In genomic region chr14:69972755-69973154, GRCh38 we compare ENCODE assay signal across 13 cellular contexts.
"Had no signal": no experiment of that assay in that cellular context is flagged by ENCODE, and none has a peak within 500 bp of the region (broad histone marks: within the 10 kb centered on the region; RNA-seq: fewer than 3 reads in every experiment).

No MANE protein-coding gene starts in this region.

- ATAC-seq: naive thymus-derived CD4-positive, alpha-beta T cell; stimulated activated naive CD8-positive, alpha-beta T cell treated with anti-CD3 and anti-CD28 coated beads, Interleukin-15, Interleukin-2, amounts not matched to agents 100 U/mL and 50 U/mL, for 24 hours had no signal

- H3K9me3 ChIP-seq: right atrium auricular region, thoracic aorta, transverse colon had no signal

- H3K27ac ChIP-seq: right atrium auricular region, thoracic aorta, transverse colon had no signal

- H3K4me3 Mint-ChIP-seq: naive thymus-derived CD4-positive, alpha-beta T cell; nephron progenitor cell had no signal

- DNase-seq: caudate nucleus; cortex of kidney; dorsolateral prefrontal cortex; effector CD8-positive, alpha-beta T cell; foreskin melanocyte; naive thymus-derived CD4-positive, alpha-beta T cell; nephron progenitor cell; stimulated activated CD4-positive, alpha-beta T cell treated with anti-CD3 and anti-CD28 coated beads, Interleukin-2, amount 100 ng/mL, for 48 hours; stimulated activated naive CD8-positive, alpha-beta T cell treated with anti-CD3 and anti-CD28 coated beads, Interleukin-15, Interleukin-2, amounts not matched to agents 100 U/mL and 50 U/mL, for 24 hours; transverse colon had no signal

- H3K36me3 ChIP-seq: right atrium auricular region, thoracic aorta, transverse colon had no signal

- H3K27me3 ChIP-seq: right atrium auricular region, transverse colon had no signal

- H3K4me2 ChIP-seq: smooth muscle cell had no signal

- H3K4me3 ChIP-seq: dorsolateral prefrontal cortex, right atrium auricular region, smooth muscle cell, thoracic aorta, transverse colon had no signal

- H3K36me3 Mint-ChIP-seq: naive thymus-derived CD4-positive, alpha-beta T cell had no signal
